8 cellular contexts compared by ENCODE assay signal in the genomic region with DNA sequence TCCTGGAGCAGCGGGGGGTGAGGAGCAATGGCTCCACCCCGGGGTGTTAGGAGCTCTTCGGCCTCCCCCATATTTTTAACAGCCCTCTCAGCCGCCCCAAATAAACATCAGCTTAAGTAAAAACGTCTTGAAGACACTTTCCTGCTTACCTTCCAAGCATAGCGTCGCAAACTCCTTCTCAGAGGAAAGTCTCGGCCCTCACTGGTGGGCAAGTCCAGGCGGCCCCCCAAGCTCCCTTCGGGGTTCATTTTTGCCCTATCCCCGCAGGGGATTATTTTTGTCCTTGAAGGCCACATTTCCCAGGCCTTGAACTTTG. TPM values are rescaled to one million over a fixed set of nuclear protein-coding genes. Genes with fewer than 3 reads are reported as not detected.
DNase-seq lines count a peak whose midpoint lies in the region; ATAC-seq and TF ChIP-seq lines count a peak whose summit lies in the region.

No MANE protein-coding gene starts in this region.

- DNase-seq in CD1c-positive myeloid dendritic cell (ENCODE audit: extremely low spot score) (peak; percentile 15), NCI-H1694 (lab: John Stamatoyannopoulos, UW) (no peak), GDM1 (lab: John Stamatoyannopoulos, UW) (no peak)
- DNase-seq in stimulated activated CD4-positive, alpha-beta T cell treated with anti-CD3 and anti-CD28 coated beads, Interleukin-2, amount 100 ng/mL, for 24 hours: no peak

- intact Hi-C loops in dendritic cell treated with granulocyte-macrophage colony-stimulating factor and Interleukin-4, amounts not matched to agents 40 ng/mL and 50 ng/mL, for 4 days (cut with micrococcal nuclease): loop anchor here (5.0 kb wide), 1 partner anchor 40 kb away; no protein-coding TSS in a partner anchor

- peaks cover 26% of the 10 kb centered on the region; the same call in 1 of the 2 replicates for H3K36me3 ChIP-seq in KOPT-K1 (ENCODE audit: insufficient read depth, low read length)

- H3K4me1 Mint-ChIP-seq in dendritic cell treated with granulocyte-macrophage colony-stimulating factor and Interleukin-4, amounts not matched to agents 40 ng/mL and 50 ng/mL, for 4 days (ENCODE audit: low read depth): peaks cover 69% of the 10 kb centered on the region
- H3K4me1 Mint-ChIP-seq in nephron: peaks cover 45% of the 10 kb centered on the region

- peak overlapping the region; percentile 24 for H3K27ac ChIP-seq in KOPT-K1 (ENCODE audit: low read depth, low read length, poor library complexity, severe bottlenecking)

- H3K9me3 Mint-ChIP-seq in dendritic cell treated with granulocyte-macrophage colony-stimulating factor and Interleukin-4, amounts not matched to agents 40 ng/mL and 50 ng/mL, for 4 days: no peaks in the 10 kb centered on the region
- no peaks in the 10 kb centered on the region for H3K9me3 Mint-ChIP-seq in nephron

- peaks cover 45% of the 10 kb centered on the region for H3K36me3 Mint-ChIP-seq in dendritic cell treated with granulocyte-macrophage colony-stimulating factor and Interleukin-4, amounts not matched to agents 40 ng/mL and 50 ng/mL, for 4 days (ENCODE audit: low read depth)
- peaks cover 20% of the 10 kb centered on the region for H3K36me3 Mint-ChIP-seq in nephron (ENCODE audit: low read depth)

- H3K9me3 ChIP-seq in KOPT-K1 (ENCODE audit: insufficient read depth, low read length, poor library complexity, severe bottlenecking): no peaks in the 10 kb centered on the region

- peak overlapping the region; percentile 70 for H3K27ac Mint-ChIP-seq in dendritic cell treated with granulocyte-macrophage colony-stimulating factor and Interleukin-4, amounts not matched to agents 40 ng/mL and 50 ng/mL, for 4 days
- peak overlapping the region; percentile 67 to 87 (median 68) for H3K27ac Mint-ChIP-seq in nephron

- H3K27me3 Mint-ChIP-seq in dendritic cell treated with granulocyte-macrophage colony-stimulating factor and Interleukin-4, amounts not matched to agents 40 ng/mL and 50 ng/mL, for 4 days: no peaks in the 10 kb centered on the region
- H3K27me3 Mint-ChIP-seq in nephron (ENCODE audit: low read depth): peaks cover 9% of the 10 kb centered on the region

- no peak for ATAC-seq in esophagus mucosa

- TF ChIP-seq CTCF in nephron (IDR thresholded peaks at IDR 0.05; ENCODE audit: unreplicated experiment in 3 of 3): no peak

- H3K4me3 Mint-ChIP-seq in dendritic cell treated with granulocyte-macrophage colony-stimulating factor and Interleukin-4, amounts not matched to agents 40 ng/mL and 50 ng/mL, for 4 days: peak overlapping the region; percentile 79
- peak overlapping the region; percentile 86 to 95 (median 93) for H3K4me3 Mint-ChIP-seq in nephron

RNA-seq across cellular contexts. Expression of a gene that starts 0.9 kb away (rescaled TPM):
- total RNA-seq in esophagus mucosa: 12.3 TPM

RNA-seq across cellular contexts. Expression of a gene that starts 41.0 kb away (rescaled TPM):
- 22.8 TPM for total RNA-seq in esophagus mucosa
